ENCODE assay signal across 9 cellular contexts in genomic region chr1:57424231-57425027, GRCh38. TPM values are rescaled to one million over a fixed set of nuclear protein-coding genes. Genes with fewer than 3 reads are reported as not detected.
A peak's percentile ranks its signal among the peaks of the same experiment; 100 is the strongest.
DNase-seq lines count a peak whose midpoint lies in the region; ATAC-seq and TF ChIP-seq lines count a peak whose summit lies in the region.
"Had no signal": no experiment of that assay in that cellular context is flagged by ENCODE, and none has a peak within 500 bp of the region (broad histone marks: within the 10 kb centered on the region; RNA-seq: fewer than 3 reads in every experiment).

No MANE protein-coding gene starts in this region.

- H3K9me2 ChIP-seq in hepatocyte (replicated peaks; ENCODE audit: insufficient read depth) (no peaks in the 10 kb centered on the region), Karpas-422 (replicated peaks; ENCODE audit: insufficient read depth, low read length) (no peaks in the 10 kb centered on the region)

- H3K4me2 ChIP-seq in hepatocyte (peak overlapping the region; percentile 98), Karpas-422 (ENCODE audit: low read depth, low read length, poor library complexity, severe bottlenecking) (no peak overlapping the region)

- H3K36me3 ChIP-seq in hepatocyte (replicated peaks; ENCODE audit: insufficient read depth, low read depth) (no peaks in the 10 kb centered on the region), sigmoid colon (no peaks in the 10 kb centered on the region), Karpas-422 (ENCODE audit: insufficient read depth, low read length) (no peaks in the 10 kb centered on the region)

- H4K20me1 ChIP-seq in hepatocyte (ENCODE audit: insufficient read depth, poor library complexity, severe bottlenecking) (no peaks in the 10 kb centered on the region), Karpas-422 (ENCODE audit: insufficient read depth, low read depth, low read length) (no peaks in the 10 kb centered on the region)

- H3K9me3 ChIP-seq in hepatocyte (ENCODE audit: low read depth) = no peaks in the 10 kb centered on the region
- no peaks in the 10 kb centered on the region for H3K9me3 ChIP-seq in sigmoid colon
- H3K9me3 ChIP-seq in Karpas-422 (ENCODE audit: low read length) = no peaks in the 10 kb centered on the region

- H2AFZ ChIP-seq in hepatocyte (peak overlapping the region; percentile 85), Karpas-422 (ENCODE audit: low read length) (no peak overlapping the region)

- H3K27me3 Mint-ChIP-seq in HFFc6 (ENCODE audit: insufficient read depth) (peaks cover 33% of the 10 kb centered on the region), CD14-positive monocyte (ENCODE audit: low read depth in 3 of 3) (peaks cover 52 to 57% (median 55%) of the 10 kb centered on the region in 3 donors)
- H3K27me3 Mint-ChIP-seq in activated T-helper 17 cell treated with anti-CD3 and anti-CD28 coated beads, Interleukin-2, amount 50 U/mL, for 72 hours = peaks cover 55% of the 10 kb centered on the region

- peaks cover 50% of the 10 kb centered on the region for H3K27me3 ChIP-seq in hepatocyte
- H3K27me3 ChIP-seq in sigmoid colon = peaks cover 19 to 66% (median 46%) of the 10 kb centered on the region in 3 donors
- H3K27me3 ChIP-seq in Karpas-422 (ENCODE audit: low read length) = no peaks in the 10 kb centered on the region

- no peak for TF ChIP-seq POLR2A in sigmoid colon (IDR thresholded peaks at IDR 0.05)

- intact Hi-C loops in sigmoid colon (cut with DNase I) (loop anchor here (10.0 kb wide), 1 partner anchor 590 kb away; no protein-coding TSS in a partner anchor), CD14-positive monocyte (cut with micrococcal nuclease) (no loop called here)

- H3K9me3 Mint-ChIP-seq in HFFc6 (no peaks in the 10 kb centered on the region), CD14-positive monocyte (peaks cover 0 to 9% (median 2%) of the 10 kb centered on the region in 7 donors)
- H3K9me3 Mint-ChIP-seq in activated T-helper 17 cell treated with anti-CD3 and anti-CD28 coated beads, Interleukin-2, amount 50 U/mL, for 72 hours = no peaks in the 10 kb centered on the region

- ATAC-seq in activated T-helper 17 cell treated with anti-CD3 and anti-CD28 coated beads, Interleukin-2, amount 50 U/mL, for 72 hours (replicated peaks) = no peak
- no peak for ATAC-seq in HG02623 (IDR thresholded peaks at IDR 0.05; ENCODE audit: unreplicated experiment)

- 1% methylated on average over 62 of the region's 63 CpGs for WGBS in hepatocyte (ENCODE audit: low lambda C conversion rate, missing lambda C conversion rate)
- WGBS in sigmoid colon, 2 donors = 2 to 5% methylated on average over 63 of the region's 63 CpGs

- H3K9ac ChIP-seq in Karpas-422 (ENCODE audit: low read length) = no peak overlapping the region

- TF ChIP-seq CTCF in HFFc6 (IDR thresholded peaks at IDR 0.05) (peak; percentile 79), hepatocyte (IDR thresholded peaks at IDR 0.05; ENCODE audit: poor library complexity) (peak; percentile 85), sigmoid colon (IDR thresholded peaks at IDR 0.05) (peak in 2 of 4 experiments; percentile 40 to 52), CD14-positive monocyte (IDR thresholded peaks at IDR 0.05) (no peak)

- H3K4me1 ChIP-seq in hepatocyte (ENCODE audit: insufficient read depth) (no peaks in the 10 kb centered on the region), sigmoid colon (peaks cover 0 to 30% (median 28%) of the 10 kb centered on the region in 4 donors), Karpas-422 (ENCODE audit: low read length) (no peaks in the 10 kb centered on the region)

- no peaks in the 10 kb centered on the region for H3K36me3 Mint-ChIP-seq in HFFc6 (ENCODE audit: low read depth)
- peaks cover 7% of the 10 kb centered on the region for H3K36me3 Mint-ChIP-seq in activated T-helper 17 cell treated with anti-CD3 and anti-CD28 coated beads, Interleukin-2, amount 50 U/mL, for 72 hours (ENCODE audit: low read depth)
- no peaks in the 10 kb centered on the region for H3K36me3 Mint-ChIP-seq in CD14-positive monocyte

- H3K79me2 ChIP-seq in hepatocyte (no peaks in the 10 kb centered on the region), Karpas-422 (ENCODE audit: low read length) (no peaks in the 10 kb centered on the region)

- TF ChIP-seq EP300 in sigmoid colon (IDR thresholded peaks at IDR 0.05) = no peak

- peak; percentile 55 for DNase-seq in AG08395 (ENCODE audit: low spot score)
- DNase-seq in HFFc6 = peak; percentile 10
- DNase-seq in hepatocyte (ENCODE audit: low spot score) = peak; percentile 76
- no peak for DNase-seq in sigmoid colon
- no peak for DNase-seq in Karpas-422
- DNase-seq in CD14-positive monocyte (ENCODE audit: low spot score) = no peak

- H3K4me1 Mint-ChIP-seq in HFFc6 (ENCODE audit: low read depth) = peaks cover 21% of the 10 kb centered on the region
- H3K4me1 Mint-ChIP-seq in activated T-helper 17 cell treated with anti-CD3 and anti-CD28 coated beads, Interleukin-2, amount 50 U/mL, for 72 hours = peaks cover 6% of the 10 kb centered on the region
- peaks cover 2% of the 10 kb centered on the region for H3K4me1 Mint-ChIP-seq in CD14-positive monocyte

- no peak overlapping the region for H3K27ac Mint-ChIP-seq in HFFc6
- H3K27ac Mint-ChIP-seq in activated T-helper 17 cell treated with anti-CD3 and anti-CD28 coated beads, Interleukin-2, amount 50 U/mL, for 72 hours = no peak overlapping the region
- no peak overlapping the region for H3K27ac Mint-ChIP-seq in CD14-positive monocyte
- H3K27ac Mint-ChIP-seq: stimulated activated naive CD8-positive, alpha-beta T cell treated with anti-CD3 and anti-CD28 coated beads, Interleukin-15, Interleukin-2, amounts not matched to agents 100 ng/mL and 50 ng/mL, for 24 hours had no signal

- H3K27ac ChIP-seq in hepatocyte (peak overlapping the region; percentile 2), sigmoid colon (no peak overlapping the region), Karpas-422 (ENCODE audit: low read length) (no peak overlapping the region)

- H3K4me3 Mint-ChIP-seq in HFFc6 (peak overlapping the region; percentile 82), CD14-positive monocyte (peak overlapping the region in 1 of 2 donors; percentile 73)
- H3K4me3 Mint-ChIP-seq in activated T-helper 17 cell treated with anti-CD3 and anti-CD28 coated beads, Interleukin-2, amount 50 U/mL, for 72 hours = peak overlapping the region; percentile 49
- H3K4me3 Mint-ChIP-seq: stimulated activated naive CD8-positive, alpha-beta T cell treated with anti-CD3 and anti-CD28 coated beads, Interleukin-15, Interleukin-2, amounts not matched to agents 100 ng/mL and 50 ng/mL, for 24 hours had no signal

- H3K4me3 ChIP-seq in hepatocyte (peak overlapping the region; percentile 46), sigmoid colon (peak overlapping the region; percentile 28 to 51 (median 46)), Karpas-422 (ENCODE audit: low read length) (no peak overlapping the region)

RNA-seq across cellular contexts. Expression of gene DAB1, which starts 0.6 kb away (rescaled TPM):
- 1 to 10 TPM in 1 of 6 experiments, under 1 TPM in 5; 0.13 to 1.2 (median 0.23) TPM for total RNA-seq in HFFc6 (2021; fragmentation: NEBNext Ultra II Directional; extraction: Animal tissue kit (Norgen Biotek cat#: 25700))
- 1 to 10 TPM; 1.7 to 2.7 TPM for total RNA-seq in activated T-helper 17 cell treated with anti-CD3 and anti-CD28 coated beads, Interleukin-2, amount 50 U/mL, for 72 hours
- total RNA-seq in hepatocyte (36.7 and 37.6 TPM in 2 replicates), sigmoid colon (1 to 10 TPM in 2 of 4 donors, under 1 TPM in 2; 0.68 to 1.1 (median 0.95) TPM)
- polyA plus RNA-seq in hepatocyte (19.5 and 21.9 TPM in 2 replicates), sigmoid colon (under 1 TPM in 2 of 3 donors, not detected in 1; under 0.01 to 0.12 TPM), CD14-positive monocyte (not detected)
- 0.78 and 0.83 TPM in 2 replicates for total RNA-seq in Karpas-422 (2014; rRNA removed; shearing (Covaris generic); ENCODE audit: low replicate concordance)

Comparison
In these comparisons a context has a peak if more than half of its experiments do, and no peak if none do; other contexts are left out.
1. DNase-seq: peak in AG08395 (single experiment), HFFc6 (single experiment) and hepatocyte (single experiment); none in sigmoid colon (single experiment), Karpas-422 (single experiment) and CD14-positive monocyte (single experiment).
2. RNA of gene DAB1, which starts 0.6 kb away (total RNA-seq): 36.7 to 37.6 TPM in hepatocyte; 1.7 to 2.7 TPM in activated T-helper 17 cell treated with anti-CD3 and anti-CD28 coated beads, Interleukin-2, amount 50 U/mL, for 72 hours, 0.68 to 1.1 TPM in sigmoid colon, 0.78 to 0.83 TPM in Karpas-422 and 0.13 to 1.2 TPM in HFFc6; every median in the first group is over 10 times any median in the second.